In genomic region chr5:115262405-115263247, GRCh38 we compare ENCODE assay signal across 1 cellular context.
TF ChIP-seq lines count a peak whose summit lies in the region.

Gene PGGT1B, minus strand, starts transcription at chr5:115262877. Its CDS starts 26 bp downstream, at chr5:115262851.

TF ChIP-seq in GM23338, 12 proteins besides CTCF, POLR2A, EP300 and RAD21 (continued from another document):
- TF ChIP-seq REST (IDR thresholded peaks at IDR 0.05; ENCODE audit: unreplicated experiment): peak; percentile 11
- peak; percentile 73; the same call in 1 of the 2 replicates for TF ChIP-seq ETS1 (IDR thresholded peaks at IDR 0.05)
- TF ChIP-seq STAT1 (IDR thresholded peaks at IDR 0.05; ENCODE audit: unreplicated experiment): no peak
- no peak for TF ChIP-seq ZNF114 (CRISPR knock-in tag; IDR thresholded peaks at IDR 0.05)
- TF ChIP-seq NANOG (IDR thresholded peaks at IDR 0.05; ENCODE audit: borderline replicate concordance): 0 out of 2 replicates have a peak, but pooled peaks have one; percentile 6
- no peak for TF ChIP-seq EZH2 (IDR thresholded peaks at IDR 0.05; ENCODE audit: low read depth, unreplicated experiment)
- no peak for TF ChIP-seq EZH2phosphoT487 (IDR thresholded peaks at IDR 0.05; ENCODE audit: unreplicated experiment)
- TF ChIP-seq ZNF331 (CRISPR knock-in tag; IDR thresholded peaks at IDR 0.05; ENCODE audit: low read depth): no peak
